31 cellular contexts compared by ENCODE assay signal in the genomic region with DNA sequence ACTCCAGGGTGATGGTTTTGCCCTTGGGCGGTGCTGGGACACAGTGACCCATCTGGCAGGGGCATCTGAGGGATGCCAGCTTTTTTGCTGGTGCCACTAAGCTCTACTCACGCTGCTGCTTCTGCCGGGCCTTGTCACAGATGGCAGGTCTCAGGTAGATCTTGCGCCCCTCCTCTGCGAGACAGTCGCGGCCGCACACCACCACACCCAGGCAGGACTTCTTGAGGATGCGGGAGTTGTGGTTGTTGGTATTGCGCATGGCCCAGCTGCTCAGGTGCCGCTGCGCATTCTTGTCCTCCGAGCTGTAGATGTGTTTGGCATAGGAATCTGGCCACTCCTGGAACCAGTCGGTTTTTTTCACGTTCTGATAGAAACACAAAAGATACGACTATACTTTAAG. TPM values are rescaled to one million over a fixed set of nuclear protein-coding genes. Genes with fewer than 3 reads are reported as not detected.
"Had no signal": no experiment of that assay in that cellular context is flagged by ENCODE, and none has a peak within 500 bp of the region (broad histone marks: within the 10 kb centered on the region; RNA-seq: fewer than 3 reads in every experiment).

No MANE protein-coding gene starts in this region.

- H3K4me1 ChIP-seq: body of pancreas, colonic mucosa had no signal

- H3K9me3 Mint-ChIP-seq: activated CD4-positive, alpha-beta memory T cell treated with anti-CD3 and anti-CD28 coated beads for 36 hours; activated CD4-positive, alpha-beta T cell treated with anti-CD3 and anti-CD28 coated beads, Interleukin-2, amount 10 ng/mL, durations not matched to agents 24 days and 14 days; activated naive CD4-positive, alpha-beta T cell treated with anti-CD3 and anti-CD28 coated beads for 36 hours; activated naive CD4-positive, alpha-beta T cell treated with anti-CD3 and anti-CD28 coated beads, Interleukin-2, amount 50 U/mL, for 24 hours; activated naive CD8-positive, alpha-beta T cell treated with anti-CD3 and anti-CD28 coated beads, Interleukin-2, amount 10 ng/mL, durations not matched to agents 7 days and 5 days; activated T-helper 1 cell treated with anti-CD3 and anti-CD28 coated beads, Interleukin-12 subunit alpha, Interleukin-12 subunit beta, Interleukin-2, Interleukin-4 antibody, amounts not matched to agents 30 ng/mL and 10 ng/mL and 1 ng/mL, durations not matched to agents 14 hours and 24 hours and 36 hours; activated T-helper 2 cell treated with anti-CD3 and anti-CD28 coated beads, Interferon-gamma antibody, Interleukin-2, Interleukin-4, amounts not matched to agents 10 μg/mL and 5 μg/mL and 100 μg/mL, durations not matched to agents 14 hours and 24 hours and 36 hours had no signal

- H3K27ac ChIP-seq: body of pancreas, cardiac muscle cell, colonic mucosa, epithelial cell of prostate, esophagus squamous epithelium had no signal

- H3K4me3 ChIP-seq: body of pancreas, cardiac muscle cell, colonic mucosa, esophagus squamous epithelium had no signal

- H3K4me3 Mint-ChIP-seq: activated CD4-positive, alpha-beta memory T cell treated with anti-CD3 and anti-CD28 coated beads for 36 hours; activated CD4-positive, alpha-beta T cell treated with anti-CD3 and anti-CD28 coated beads for 36 hours; activated CD4-positive, alpha-beta T cell treated with anti-CD3 and anti-CD28 coated beads, Interleukin-2, amount 10 ng/mL, durations not matched to agents 24 days and 14 days; activated CD8-positive, alpha-beta memory T cell treated with anti-CD3 and anti-CD28 coated beads, Interleukin-2, amount 10 ng/mL, durations not matched to agents 7 days and 5 days; activated CD8-positive, alpha-beta T cell treated with anti-CD3 and anti-CD28 coated beads, Interleukin-2, amount 10 ng/mL, durations not matched to agents 7 days and 5 days; activated naive CD4-positive, alpha-beta T cell treated with anti-CD3 and anti-CD28 coated beads for 36 hours; activated naive CD4-positive, alpha-beta T cell treated with anti-CD3 and anti-CD28 coated beads, Interleukin-2, amount 50 U/mL, for 24 hours; activated naive CD8-positive, alpha-beta T cell treated with anti-CD3 and anti-CD28 coated beads, Interleukin-2, amount 10 ng/mL, durations not matched to agents 7 days and 5 days; activated T-helper 1 cell treated with anti-CD3 and anti-CD28 coated beads, Interleukin-12 subunit alpha, Interleukin-12 subunit beta, Interleukin-2, Interleukin-4 antibody, amounts not matched to agents 30 ng/mL and 10 ng/mL and 1 ng/mL, durations not matched to agents 14 hours and 24 hours and 36 hours had no signal

- H3K27ac Mint-ChIP-seq: activated CD4-positive, alpha-beta memory T cell treated with anti-CD3 and anti-CD28 coated beads for 36 hours; activated CD4-positive, alpha-beta T cell treated with anti-CD3 and anti-CD28 coated beads for 36 hours; activated CD4-positive, alpha-beta T cell treated with anti-CD3 and anti-CD28 coated beads, Interleukin-2, amount 10 ng/mL, durations not matched to agents 24 days and 14 days; activated CD8-positive, alpha-beta memory T cell treated with anti-CD3 and anti-CD28 coated beads, Interleukin-2, amount 10 ng/mL, durations not matched to agents 7 days and 5 days; activated CD8-positive, alpha-beta T cell treated with anti-CD3 and anti-CD28 coated beads, Interleukin-2, amount 10 ng/mL, durations not matched to agents 7 days and 5 days; activated naive CD4-positive, alpha-beta T cell treated with anti-CD3 and anti-CD28 coated beads for 36 hours; activated naive CD4-positive, alpha-beta T cell treated with anti-CD3 and anti-CD28 coated beads, Interleukin-2, amount 50 U/mL, for 24 hours; activated naive CD8-positive, alpha-beta T cell treated with anti-CD3 and anti-CD28 coated beads, Interleukin-2, amount 10 ng/mL, durations not matched to agents 7 days and 5 days; activated T-helper 1 cell treated with anti-CD3 and anti-CD28 coated beads, Interleukin-12 subunit alpha, Interleukin-12 subunit beta, Interleukin-2, Interleukin-4 antibody, amounts not matched to agents 30 ng/mL and 10 ng/mL and 1 ng/mL, durations not matched to agents 14 hours and 24 hours and 36 hours; activated T-helper 2 cell treated with anti-CD3 and anti-CD28 coated beads, Interferon-gamma antibody, Interleukin-2, Interleukin-4, amounts not matched to agents 10 μg/mL and 5 μg/mL and 100 μg/mL, durations not matched to agents 14 hours and 24 hours and 36 hours had no signal

- ATAC-seq: activated CD4-positive, alpha-beta T cell treated with anti-CD3 and anti-CD28 coated beads for 36 hours; activated CD8-positive, alpha-beta memory T cell treated with anti-CD3 and anti-CD28 coated beads, Interleukin-2, amount 10 ng/mL, durations not matched to agents 7 days and 5 days; activated CD8-positive, alpha-beta T cell treated with anti-CD3 and anti-CD28 coated beads, Interleukin-2, amount 10 ng/mL, durations not matched to agents 7 days and 5 days; body of pancreas had no signal

- DNase-seq: activated CD4-positive, alpha-beta memory T cell treated with anti-CD3 and anti-CD28 coated beads for 36 hours; activated CD4-positive, alpha-beta T cell treated with anti-CD3 and anti-CD28 coated beads for 36 hours; activated CD4-positive, alpha-beta T cell treated with anti-CD3 and anti-CD28 coated beads, Interleukin-2, amount 10 ng/mL, durations not matched to agents 24 days and 14 days; activated CD4-positive, CD25-positive, alpha-beta regulatory T cell; activated CD4-positive, CD25-positive, alpha-beta regulatory T cell treated with anti-CD3 and anti-CD28 coated beads, Interleukin-2, amount 50 U/mL, for 72 hours; activated CD8-positive, alpha-beta memory T cell treated with anti-CD3 and anti-CD28 coated beads, Interleukin-2, amount 10 ng/mL, durations not matched to agents 7 days and 5 days; activated CD8-positive, alpha-beta memory T cell treated with anti-CD3 and anti-CD28 coated beads, Interleukin-2, amount 50 U/mL, for 4 hours; activated CD8-positive, alpha-beta T cell treated with anti-CD3 and anti-CD28 coated beads, Interleukin-2, amount 10 ng/mL, durations not matched to agents 7 days and 5 days; activated effector memory CD4-positive, alpha-beta T cell treated with anti-CD3 and anti-CD28 coated beads, Interleukin-2, amount 50 U/mL, for 16 hours; activated naive CD4-positive, alpha-beta T cell treated with anti-CD3 and anti-CD28 coated beads for 36 hours; activated naive CD8-positive, alpha-beta T cell treated with anti-CD3 and anti-CD28 coated beads, Interleukin-2, amount 10 ng/mL, durations not matched to agents 7 days and 5 days; activated T-cell treated with anti-CD3 and anti-CD28 coated beads, Interleukin-2, amount 50 U/mL, for 1 hour; activated T-cell treated with anti-CD3 and anti-CD28 coated beads, Interleukin-2, amount 50 U/mL, for 48 hours; aorta; body of pancreas; central memory CD4-positive, alpha-beta T cell; cerebellar nuclear complex; colonic mucosa; effector CD8-positive, alpha-beta T cell; esophagus squamous epithelium; foreskin melanocyte; head of caudate nucleus; T-helper 2 cell had no signal

- H3K9me3 ChIP-seq: body of pancreas, colonic mucosa, esophagus squamous epithelium had no signal

- H3K4me1 Mint-ChIP-seq: activated CD4-positive, alpha-beta T cell treated with anti-CD3 and anti-CD28 coated beads, Interleukin-2, amount 10 ng/mL, durations not matched to agents 24 days and 14 days; activated CD8-positive, alpha-beta memory T cell treated with anti-CD3 and anti-CD28 coated beads, Interleukin-2, amount 10 ng/mL, durations not matched to agents 7 days and 5 days had no signal

- H3K36me3 ChIP-seq: cardiac muscle cell, colonic mucosa, esophagus squamous epithelium had no signal

- H3K27me3 ChIP-seq: body of pancreas, cardiac muscle cell, colonic mucosa had no signal

- H3K36me3 Mint-ChIP-seq: activated CD4-positive, alpha-beta memory T cell treated with anti-CD3 and anti-CD28 coated beads for 36 hours; activated CD8-positive, alpha-beta memory T cell treated with anti-CD3 and anti-CD28 coated beads, Interleukin-2, amount 10 ng/mL, durations not matched to agents 7 days and 5 days; activated naive CD4-positive, alpha-beta T cell treated with anti-CD3 and anti-CD28 coated beads, Interleukin-2, amount 50 U/mL, for 24 hours; activated naive CD8-positive, alpha-beta T cell treated with anti-CD3 and anti-CD28 coated beads, Interleukin-2, amount 10 ng/mL, durations not matched to agents 7 days and 5 days had no signal

RNA-seq across cellular contexts. Expression of a gene that starts 14.7 kb away (rescaled TPM):
- total RNA-seq: activated CD4-positive, alpha-beta memory T cell treated with anti-CD3 and anti-CD28 coated beads for 36 hours; activated CD4-positive, alpha-beta T cell treated with anti-CD3 and anti-CD28 coated beads, Interleukin-2, amount 10 ng/mL, durations not matched to agents 24 days and 14 days; activated CD8-positive, alpha-beta T cell treated with anti-CD3 and anti-CD28 coated beads, Interleukin-2, amount 10 ng/mL, durations not matched to agents 7 days and 5 days; activated T-helper 1 cell treated with anti-CD3 and anti-CD28 coated beads, Interleukin-12 subunit alpha, Interleukin-12 subunit beta, Interleukin-2, Interleukin-4 antibody, amounts not matched to agents 30 ng/mL and 10 ng/mL and 1 ng/mL, durations not matched to agents 14 hours and 24 hours and 36 hours; activated T-helper 2 cell treated with anti-CD3 and anti-CD28 coated beads, Interferon-gamma antibody, Interleukin-2, Interleukin-4, amounts not matched to agents 10 μg/mL and 5 μg/mL and 100 μg/mL, durations not matched to agents 14 hours and 24 hours and 36 hours; cardiac muscle cell; colonic mucosa; endothelial cell of umbilical vein; fibroblast of lung; fibroblast of villous mesenchyme had no signal
